In genomic region chr17:5439446-5439764, GRCh38 we compare ENCODE assay signal across 1 cellular context.
TF ChIP-seq lines count a peak whose summit lies in the region.

No MANE protein-coding gene starts in this region.

TF ChIP-seq in SK-N-SH, 30 proteins besides CTCF, POLR2A, EP300 and RAD21 (continued from another document):
- TF ChIP-seq, protein P1, sequence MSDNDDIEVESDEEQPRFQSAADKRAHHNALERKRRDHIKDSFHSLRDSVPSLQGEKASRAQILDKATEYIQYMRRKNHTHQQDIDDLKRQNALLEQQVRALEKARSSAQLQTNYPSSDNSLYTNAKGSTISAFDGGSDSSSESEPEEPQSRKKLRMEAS (IDR thresholded peaks at IDR 0.05; ENCODE audit: low read depth) = no peak
- TF ChIP-seq MXI1 (IDR thresholded peaks at IDR 0.05; ENCODE audit: low read depth, low read length) (no peak), NRF1 (IDR thresholded peaks at IDR 0.05; ENCODE audit: low read depth, low read length) (no peak)
TF ChIP-seq in SK-N-SH: peak in this region for 0.
